In genomic region chr10:103762166-103762565, GRCh38 we compare ENCODE assay signal across 20 cellular contexts.
"Had no signal": no experiment of that assay in that cellular context is flagged by ENCODE, and none has a peak within 500 bp of the region (broad histone marks: within the 10 kb centered on the region; RNA-seq: fewer than 3 reads in every experiment).

No MANE protein-coding gene starts in this region.

- DNase-seq: activated B cell treated with CpG ODN at 0.5 μM for 24 hours; activated CD4-positive, alpha-beta T cell treated with anti-CD3 and anti-CD28 coated beads for 36 hours; activated CD4-positive, alpha-beta T cell treated with anti-CD3 and anti-CD28 coated beads, Interleukin-2, amount 50 U/mL, for 4 hours; activated effector memory CD4-positive, alpha-beta T cell treated with anti-CD3 and anti-CD28 coated beads, Interleukin-2, amount 50 U/mL, for 16 hours; activated naive CD4-positive, alpha-beta T cell treated with anti-CD3 and anti-CD28 coated beads, Interleukin-2, amount 10 ng/mL, durations not matched to agents 7 days and 5 days; activated naive CD8-positive, alpha-beta T cell treated with anti-CD3 and anti-CD28 coated beads, Interleukin-2, amount 50 U/mL, for 24 hours; activated T-cell treated with anti-CD3 and anti-CD28 coated beads, Interleukin-2, amount 50 U/mL, for 72 hours; cortex of kidney; heart left ventricle; islet precursor cell; midbrain; natural killer cell; retina; stimulated activated CD4-positive, alpha-beta T cell treated with anti-CD3 and anti-CD28 coated beads, Interleukin-4, amount 100 ng/mL, for 4 hours; SW 1271; T-helper 17 cell; thyroid gland; upper lobe of right lung had no signal

- H3K27ac Mint-ChIP-seq: activated B cell treated with CpG ODN at 0.5 μM for 24 hours; activated naive CD4-positive, alpha-beta T cell treated with anti-CD3 and anti-CD28 coated beads, Interleukin-2, amount 10 ng/mL, durations not matched to agents 7 days and 5 days; activated naive CD8-positive, alpha-beta T cell treated with anti-CD3 and anti-CD28 coated beads, Interleukin-2, amount 50 U/mL, for 24 hours; activated T-cell treated with anti-CD3 and anti-CD28 coated beads, Interleukin-2, amount 50 U/mL, for 72 hours; natural killer cell; stimulated activated naive CD8-positive, alpha-beta T cell treated with anti-CD3 and anti-CD28 coated beads, Interleukin-15, Interleukin-2, amounts not matched to agents 100 ng/mL and 50 ng/mL, for 24 hours had no signal

- H3K4me3 Mint-ChIP-seq: activated B cell treated with CpG ODN at 0.5 μM for 24 hours; activated CD4-positive, alpha-beta T cell treated with anti-CD3 and anti-CD28 coated beads for 36 hours; activated naive CD4-positive, alpha-beta T cell treated with anti-CD3 and anti-CD28 coated beads, Interleukin-2, amount 10 ng/mL, durations not matched to agents 7 days and 5 days; activated naive CD8-positive, alpha-beta T cell treated with anti-CD3 and anti-CD28 coated beads, Interleukin-2, amount 50 U/mL, for 24 hours; activated T-cell treated with anti-CD3 and anti-CD28 coated beads, Interleukin-2, amount 50 U/mL, for 72 hours; natural killer cell; stimulated activated naive CD8-positive, alpha-beta T cell treated with anti-CD3 and anti-CD28 coated beads, Interleukin-15, Interleukin-2, amounts not matched to agents 100 ng/mL and 50 ng/mL, for 24 hours; T-helper 17 cell had no signal

- H3K27me3 ChIP-seq: heart left ventricle, thyroid gland, upper lobe of right lung had no signal

- H3K4me3 ChIP-seq: heart left ventricle, thyroid gland, upper lobe of right lung had no signal

- H3K36me3 ChIP-seq: heart left ventricle, thyroid gland, upper lobe of right lung had no signal

- ATAC-seq: activated CD4-positive, alpha-beta T cell treated with anti-CD3 and anti-CD28 coated beads for 36 hours; activated naive CD8-positive, alpha-beta T cell treated with anti-CD3 and anti-CD28 coated beads, Interleukin-2, amount 50 U/mL, for 24 hours; activated T-cell treated with anti-CD3 and anti-CD28 coated beads, Interleukin-2, amount 50 U/mL, for 72 hours; heart left ventricle; left lobe of liver; natural killer cell; T-helper 17 cell; upper lobe of right lung had no signal

- H3K36me3 Mint-ChIP-seq: activated naive CD4-positive, alpha-beta T cell treated with anti-CD3 and anti-CD28 coated beads, Interleukin-2, amount 10 ng/mL, durations not matched to agents 7 days and 5 days; natural killer cell had no signal

- H3K9me3 Mint-ChIP-seq: activated B cell treated with CpG ODN at 0.5 μM for 24 hours; activated naive CD4-positive, alpha-beta T cell treated with anti-CD3 and anti-CD28 coated beads, Interleukin-2, amount 10 ng/mL, durations not matched to agents 7 days and 5 days; activated naive CD8-positive, alpha-beta T cell treated with anti-CD3 and anti-CD28 coated beads, Interleukin-2, amount 50 U/mL, for 24 hours; activated T-cell treated with anti-CD3 and anti-CD28 coated beads, Interleukin-2, amount 50 U/mL, for 72 hours; natural killer cell; stimulated activated naive CD8-positive, alpha-beta T cell treated with anti-CD3 and anti-CD28 coated beads, Interleukin-15, Interleukin-2, amounts not matched to agents 100 ng/mL and 50 ng/mL, for 24 hours had no signal

- H3K27ac ChIP-seq: thyroid gland had no signal

- H3K9me3 ChIP-seq: heart left ventricle, thyroid gland, upper lobe of right lung had no signal

- H3K27me3 Mint-ChIP-seq: activated CD4-positive, alpha-beta T cell treated with anti-CD3 and anti-CD28 coated beads for 36 hours; stimulated activated naive CD8-positive, alpha-beta T cell treated with anti-CD3 and anti-CD28 coated beads, Interleukin-15, Interleukin-2, amounts not matched to agents 100 ng/mL and 50 ng/mL, for 24 hours; T-helper 17 cell had no signal
